ENCODE assay signal across 30 cellular contexts in the genomic region with DNA sequence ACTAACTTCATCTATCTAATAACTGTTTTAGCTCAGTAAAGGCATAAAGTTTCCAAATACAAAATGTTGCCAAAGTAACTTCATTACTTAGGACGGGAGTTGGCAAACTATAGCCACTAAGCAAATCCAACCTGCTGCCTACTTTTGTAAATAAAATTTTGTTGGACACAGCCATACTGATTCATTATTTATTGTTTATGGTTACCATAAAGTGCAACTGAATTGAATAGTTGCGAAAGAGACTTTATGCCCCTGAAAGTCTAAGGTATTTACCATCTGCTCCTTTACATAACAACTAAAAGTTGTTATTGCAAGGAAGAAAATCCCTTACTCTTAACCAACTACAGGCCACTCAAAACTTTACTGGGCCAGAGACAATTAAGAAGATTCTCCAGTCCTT.
A peak's percentile ranks its signal among the peaks of the same experiment; 100 is the strongest.
DNase-seq lines count a peak whose midpoint lies in the region; ATAC-seq, FAIRE-seq and TF ChIP-seq lines count a peak whose summit lies in the region.
"Had no signal": no experiment of that assay in that cellular context is flagged by ENCODE, and none has a peak within 500 bp of the region (broad histone marks: within the 10 kb centered on the region; RNA-seq: fewer than 3 reads in every experiment).

No MANE protein-coding gene starts in this region.

- no peak overlapping the region for H4K8ac ChIP-seq in IMR-90 (ENCODE audit: low read depth in 2 of 2, low read length in 2 of 2)

- no peak for TF ChIP-seq RAD21 in IMR-90 (IDR thresholded peaks at IDR 0.05; ENCODE audit: low read length)

- no peaks in the 10 kb centered on the region for H3K4me1 Mint-ChIP-seq in activated CD8-positive, alpha-beta T cell treated with anti-CD3 and anti-CD28 coated beads for 36 hours (ENCODE audit: low read depth)
- H3K4me1 Mint-ChIP-seq: activated naive CD4-positive, alpha-beta T cell treated with anti-CD3 and anti-CD28 coated beads, Interleukin-2, amount 50 U/mL, for 24 hours; CD14-positive monocyte; natural killer cell had no signal

- in situ Hi-C loops in IMR-90 (cut with MboI; ENCODE audit: low sequenced_read_pairs) (no loop called here), transverse colon (cut with MboI; ENCODE audit: low pct_ligation_motif_present in 1 of 4, low pct_unique_long_range_greater_than_20kb in 1 of 4, low sequenced_read_pairs in 3 of 4) (loop anchor here in 1 of 4 donors (25.0 kb wide), 1 partner anchor 514 kb away; the partner anchor contains the start of gene GATA6)

- peaks cover 12% of the 10 kb centered on the region for H3K27me3 Mint-ChIP-seq in activated CD8-positive, alpha-beta T cell treated with anti-CD3 and anti-CD28 coated beads for 36 hours

- no peak for FAIRE-seq in bronchial epithelial cell (lab: Jason Lieb, UNC)
- FAIRE-seq: frontal cortex, pancreas, small intestine had no signal

- H3K4me2 ChIP-seq in IMR-90 (ENCODE audit: low read depth, low read length), result no peak overlapping the region

- no peak for TF ChIP-seq EP300 in transverse colon (IDR thresholded peaks at IDR 0.05; ENCODE audit: low read depth)

- no peak overlapping the region; the same call in 1 of the 2 replicates for H2BK120ac ChIP-seq in IMR-90 (ENCODE audit: low read depth, low read length)

- peak overlapping the region; percentile 76; the same call in 1 of the 2 replicates for H3K18ac ChIP-seq in IMR-90 (ENCODE audit: low read depth, low read length)

- peaks cover 5% of the 10 kb centered on the region; the same call in 1 of the 2 replicates for H3K9me3 ChIP-seq in IMR-90 (ENCODE audit: control insufficient read depth, insufficient read depth, low read length)
- H3K9me3 ChIP-seq in transverse colon, result no peaks in the 10 kb centered on the region
- H3K9me3 ChIP-seq: pancreas, thyroid gland, vagina had no signal

- no peak overlapping the region for H3K4ac ChIP-seq in IMR-90 (ENCODE audit: low read depth, low read length)

- H3K56ac ChIP-seq in IMR-90 (ENCODE audit: extremely low read depth, insufficient read depth, low read length), result no peak overlapping the region

- CTCF ChIA-PET in IMR-90 (lab: Yijun Ruan, JAX), result no interaction called here
- CTCF ChIA-PET in activated CD8-positive, alpha-beta T cell treated with anti-CD3 and anti-CD28 coated beads for 36 hours (lab: Charles Lee), result interaction anchor here (1.3 kb wide), 1 partner anchor 28 kb away, joined by 5 read pairs; no protein-coding TSS in a partner anchor

- no peak overlapping the region for H3K4me3 Mint-ChIP-seq in activated CD8-positive, alpha-beta T cell treated with anti-CD3 and anti-CD28 coated beads for 36 hours
- H3K4me3 Mint-ChIP-seq: activated naive CD4-positive, alpha-beta T cell treated with anti-CD3 and anti-CD28 coated beads, Interleukin-2, amount 50 U/mL, for 24 hours; CD14-positive monocyte; natural killer cell; T-helper 2 cell treated with Interferon-gamma antibody and Interleukin-4, amounts not matched to agents 5 μg/mL and 100 μg/mL, for 36 hours had no signal

- no peak overlapping the region for H2AK9ac ChIP-seq in IMR-90 (replicated peaks; ENCODE audit: low read depth, low read length, poor library complexity)

- WGBS in IMR-90 (ENCODE audit: extremely low coverage in 2 of 2, insufficient read length in 1 of 2), 2 experiments, result no CpG with 5 or more reads among the region's 2 CpGs
- WGBS in transverse colon (ENCODE audit: low coverage in 1 of 2), 2 donors, result 38 to 53% methylated on average over 2 of the region's 2 CpGs

- peak; percentile 54 for DNase-seq in IMR-90
- peak; percentile 64 for DNase-seq in bronchial epithelial cell (ENCODE audit: low read depth)
- DNase-seq in fibroblast of the conjunctiva (ENCODE audit: low read depth), result peak; percentile 16
- no peak for DNase-seq in transverse colon
- no peak for DNase-seq in activated CD8-positive, alpha-beta memory T cell treated with anti-CD3 and anti-CD28 coated beads, Interleukin-2, amount 50 U/mL, for 4 hours
- no peak for DNase-seq in activated CD8-positive, alpha-beta T cell treated with anti-CD3 and anti-CD28 coated beads for 36 hours
- DNase-seq: activated CD4-positive, alpha-beta T cell treated with anti-CD3 and anti-CD28 coated beads for 4 hours; activated CD8-positive, alpha-beta memory T cell treated with anti-CD3 and anti-CD28 coated beads for 24 hours; DMS79; effector memory CD4-positive, alpha-beta T cell; GDM1; heart right ventricle; natural killer cell; NCI-H1048; NCI-H446; NCI-H82; pancreas; retina; small intestine; stomach; thyroid gland had no signal

- intact Hi-C loops in IMR-90 (cut with micrococcal nuclease) (no loop called here), transverse colon (cut with DNase I; ENCODE audit: low total_unique reads) (no loop called here)
- intact Hi-C loops in activated CD8-positive, alpha-beta T cell treated with anti-CD3 and anti-CD28 coated beads for 36 hours (cut with micrococcal nuclease), result no loop called here

- POLR2A ChIA-PET in IMR-90 (lab: Charles Lee; ENCODE audit: unreplicated experiment), result no interaction called here
- POLR2A ChIA-PET in activated CD8-positive, alpha-beta T cell treated with anti-CD3 and anti-CD28 coated beads for 36 hours (lab: Charles Lee), result no interaction called here

- H3K14ac ChIP-seq in IMR-90 (replicated peaks; ENCODE audit: low read depth, low read length), result no peak overlapping the region

- no peaks in the 10 kb centered on the region for H3K79me1 ChIP-seq in IMR-90 (ENCODE audit: low read depth in 1 of 2, low read length in 2 of 2)

- no peaks in the 10 kb centered on the region for H3K9me3 Mint-ChIP-seq in activated CD8-positive, alpha-beta T cell treated with anti-CD3 and anti-CD28 coated beads for 36 hours
- H3K9me3 Mint-ChIP-seq: activated naive CD4-positive, alpha-beta T cell treated with anti-CD3 and anti-CD28 coated beads, Interleukin-2, amount 50 U/mL, for 24 hours; natural killer cell; T-helper 2 cell treated with Interferon-gamma antibody and Interleukin-4, amounts not matched to agents 5 μg/mL and 100 μg/mL, for 36 hours had no signal

- H2BK20ac ChIP-seq in IMR-90 (ENCODE audit: low read depth, low read length), result peak overlapping the region; percentile 27; the same call in 1 of the 2 replicates

- H3K23ac ChIP-seq in IMR-90 (ENCODE audit: low read depth, low read length), result no peak overlapping the region

- H3K9me1 ChIP-seq in IMR-90 (ENCODE audit: insufficient read depth, low read length), result no peaks in the 10 kb centered on the region

- TF ChIP-seq CTCF in IMR-90 (conservative IDR thresholded peaks at IDR 0.05; ENCODE audit: low read depth, low read length), result no peak
- no peak for TF ChIP-seq CTCF in bronchial epithelial cell (IDR thresholded peaks at IDR 0.05; ENCODE audit: insufficient read depth, low read length, severe bottlenecking)
- no peak for TF ChIP-seq CTCF in transverse colon (IDR thresholded peaks at IDR 0.05)
- no peak for TF ChIP-seq CTCF in activated CD8-positive, alpha-beta T cell treated with anti-CD3 and anti-CD28 coated beads for 36 hours (IDR thresholded peaks at IDR 0.05)

- no peak overlapping the region for H4K91ac ChIP-seq in IMR-90 (ENCODE audit: insufficient read depth, low read depth, low read length)

- H3K4me3 ChIP-seq in IMR-90 (ENCODE audit: insufficient read depth, low read depth, low read length) (no peak overlapping the region), bronchial epithelial cell (ENCODE audit: low read depth, low read length) (no peak overlapping the region), transverse colon (no peak overlapping the region)
- H3K4me3 ChIP-seq: coronary artery, heart right ventricle, pancreas, stomach, thyroid gland, vagina had no signal

- ATAC-seq in IMR-90 (ENCODE audit: low read depth) (no peak), GM18909 (IDR thresholded peaks at IDR 0.05; ENCODE audit: poor library complexity, unreplicated experiment) (no peak)
- no peak for ATAC-seq in activated CD8-positive, alpha-beta T cell treated with anti-CD3 and anti-CD28 coated beads for 36 hours
- ATAC-seq: HCT116, heart right ventricle, natural killer cell, pancreas had no signal

- no peak overlapping the region for H3K27ac Mint-ChIP-seq in activated CD8-positive, alpha-beta T cell treated with anti-CD3 and anti-CD28 coated beads for 36 hours
- H3K27ac Mint-ChIP-seq: activated naive CD4-positive, alpha-beta T cell treated with anti-CD3 and anti-CD28 coated beads, Interleukin-2, amount 50 U/mL, for 24 hours; CD14-positive monocyte; natural killer cell; T-helper 2 cell treated with Interferon-gamma antibody and Interleukin-4, amounts not matched to agents 5 μg/mL and 100 μg/mL, for 36 hours had no signal

- no TSS peak for BruUV-seq in IMR-90 (replicated peaks; lab: Mats Ljungman, UMichigan)

- peak overlapping the region; percentile 58 for H2BK5ac ChIP-seq in IMR-90 (ENCODE audit: low read depth, low read length, poor library complexity, severe bottlenecking)

- H3K27me3 ChIP-seq in IMR-90 (ENCODE audit: control insufficient read depth, insufficient read depth, low read length) (no peaks in the 10 kb centered on the region), bronchial epithelial cell (ENCODE audit: control insufficient read depth, insufficient read depth, low read length) (no peaks in the 10 kb centered on the region), transverse colon (no peaks in the 10 kb centered on the region)
- H3K27me3 ChIP-seq: heart right ventricle, pancreas, stomach, thyroid gland, vagina had no signal

- H2BK15ac ChIP-seq in IMR-90 (ENCODE audit: low read depth, low read length), result peak overlapping the region; percentile 28; the same call in 1 of the 3 replicates

- H4K20me1 ChIP-seq in IMR-90 (ENCODE audit: insufficient read depth, low read length), result no peaks in the 10 kb centered on the region

- no peak overlapping the region for H3K27ac ChIP-seq in IMR-90 (ENCODE audit: insufficient read depth, low read length)
- H3K27ac ChIP-seq in transverse colon, result peak overlapping the region; percentile 43 to 74 (median 58)
- H3K27ac ChIP-seq: coronary artery, heart right ventricle, pancreas, thyroid gland, vagina, VCaP had no signal

- no peaks in the 10 kb centered on the region for H3K36me3 Mint-ChIP-seq in activated CD8-positive, alpha-beta T cell treated with anti-CD3 and anti-CD28 coated beads for 36 hours (ENCODE audit: low read depth)
- H3K36me3 Mint-ChIP-seq: activated naive CD4-positive, alpha-beta T cell treated with anti-CD3 and anti-CD28 coated beads, Interleukin-2, amount 50 U/mL, for 24 hours; CD14-positive monocyte; natural killer cell had no signal

- H2AFZ ChIP-seq in IMR-90 (replicated peaks; ENCODE audit: low read length, poor library complexity), result no peak overlapping the region

- no peak overlapping the region for H3K9ac ChIP-seq in IMR-90 (ENCODE audit: low read depth, low read length)

- peak overlapping the region; percentile 38; the same call in 1 of the 2 replicates for H4K5ac ChIP-seq in IMR-90 (ENCODE audit: low read depth, low read length)

- dilution Hi-C loops in IMR-90 (cut with HindIII; ENCODE audit: low sequenced_read_pairs, unreplicated experiment), result no loop called here

- H3K36me3 ChIP-seq in IMR-90 (ENCODE audit: control insufficient read depth, insufficient read depth, low read length) (no peaks in the 10 kb centered on the region), bronchial epithelial cell (ENCODE audit: control insufficient read depth, insufficient read depth, low read length) (no peaks in the 10 kb centered on the region), transverse colon (no peaks in the 10 kb centered on the region)
- H3K36me3 ChIP-seq: heart right ventricle, pancreas, stomach, thyroid gland, vagina had no signal

- no peak overlapping the region for H2AK5ac ChIP-seq in IMR-90 (ENCODE audit: low read depth, low read length)

- no peak for TF ChIP-seq POLR2A in IMR-90 (IDR thresholded peaks at IDR 0.05; ENCODE audit: low read depth, low read length)
- no peak for TF ChIP-seq POLR2A in transverse colon (IDR thresholded peaks at IDR 0.05)

- H3K4me1 ChIP-seq in IMR-90 (ENCODE audit: control insufficient read depth, insufficient read depth, low read length), result peaks cover 11% of the 10 kb centered on the region; the same call in 1 of the 2 replicates
- peaks cover under 1 to 63% (median 20%) of the 10 kb centered on the region in 4 donors for H3K4me1 ChIP-seq in transverse colon
- H3K4me1 ChIP-seq: thyroid gland, vagina had no signal

Comparison
In these comparisons a context has a peak if more than half of its experiments do, and no peak if none do; other contexts are left out.
1. DNase-seq: peak in IMR-90 (single experiment), bronchial epithelial cell (single experiment) and fibroblast of the conjunctiva (single experiment); none in transverse colon (single experiment), activated CD8-positive, alpha-beta memory T cell treated with anti-CD3 and anti-CD28 coated beads, Interleukin-2, amount 50 U/mL, for 4 hours (single experiment) and activated CD8-positive, alpha-beta T cell treated with anti-CD3 and anti-CD28 coated beads for 36 hours (single experiment).